8 cellular contexts compared by ENCODE assay signal in genomic region chr9:34127035-34127948, GRCh38. TPM values are rescaled to one million over a fixed set of nuclear protein-coding genes. Genes with fewer than 3 reads are reported as not detected.
A peak's percentile ranks its signal among the peaks of the same experiment; 100 is the strongest.
DNase-seq lines count a peak whose midpoint lies in the region; ATAC-seq and TF ChIP-seq lines count a peak whose summit lies in the region.

No MANE protein-coding gene starts in this region.

- H3K36me3 Mint-ChIP-seq in T-cell, result peaks cover 17% of the 10 kb centered on the region

- CTCF ChIA-PET in T-cell (lab: Charles Lee), result interaction anchor here (0.6 to 0.7 kb wide), 3 partner anchors 43 to 1539 kb away, joined by 3 to 7 read pairs (median 3); no protein-coding TSS in a partner anchor

- ATAC-seq in GM18498 (IDR thresholded peaks at IDR 0.05; ENCODE audit: unreplicated experiment) (peak; percentile 3), T-cell (replicated peaks in 1 of 4) (no peak), sciatic nerve (peak; percentile 36), GM21381 (IDR thresholded peaks at IDR 0.05; ENCODE audit: unreplicated experiment) (no peak)

- H3K27me3 Mint-ChIP-seq in T-cell, result no peaks in the 10 kb centered on the region

- DNase-seq in T-cell (no peak), foreskin fibroblast (no peak), sciatic nerve (ENCODE audit: low spot score) (no peak), UCSD-AML1 (lab: John Stamatoyannopoulos, UW; ENCODE audit: unreplicated experiment) (no peak), DMS114 treated with DMSO at 0.1 percent for 48 hours (lab: John Stamatoyannopoulos, UW; ENCODE audit: unreplicated experiment) (no peak)
- DNase-seq in activated CD4-positive, alpha-beta T cell treated with anti-CD3 and anti-CD28 coated beads for 4 hours, result no peak

- peak overlapping the region; percentile 92 to 95 for H3K4me3 ChIP-seq in foreskin fibroblast (ENCODE audit: low read depth in 1 of 2, low read length in 2 of 2)

- peak overlapping the region; percentile 97 to 98 (median 98) for H3K4me3 Mint-ChIP-seq in T-cell

- TF ChIP-seq CTCF in foreskin fibroblast (IDR thresholded peaks at IDR 0.05; ENCODE audit: low read depth, low read length), result no peak

- intact Hi-C loops in sciatic nerve (cut with DNase I), result no loop called here

- POLR2A ChIA-PET in T-cell (lab: Charles Lee), result interaction anchor here (0.6 to 1.5 kb wide), 2 partner anchors 51 to 883 kb away, joined by 3 read pairs; partner anchors contain the start of gene UBAP1 (in 1 of the 2)

- peak overlapping the region; percentile 92 to 97 for H3K27ac Mint-ChIP-seq in T-cell

- no peaks in the 10 kb centered on the region for H3K9me3 Mint-ChIP-seq in T-cell

- peaks cover 35 to 47% (median 44%) of the 10 kb centered on the region in 3 donors for H3K4me1 Mint-ChIP-seq in T-cell

RNA-seq across cellular contexts. Expression of gene DCAF12, which starts 0.8 kb away (rescaled TPM):
- 10 to 100 TPM; 15.5 to 29.1 (median 23.3) TPM for total RNA-seq in T-cell
- 54.9 TPM for total RNA-seq in sciatic nerve

RNA-seq across cellular contexts. Expression of gene UBAP1, which starts 51.6 kb away (rescaled TPM):
- 10 to 100 TPM; 33.1 to 42.2 (median 35.5) TPM for total RNA-seq in T-cell
- total RNA-seq in sciatic nerve, result 56.6 TPM

Comparison
In these comparisons a context has a peak if more than half of its experiments do, and no peak if none do; other contexts are left out.
1. ATAC-seq: peak in GM18498 (single experiment) and sciatic nerve (single experiment); none in T-cell (0 of 4) and GM21381 (single experiment).